Comparison of ENCODE assay signal across 29 cellular contexts in genomic region chr3:126454026-126454425, GRCh38. TPM values are rescaled to one million over a fixed set of nuclear protein-coding genes. Genes with fewer than 3 reads are reported as not detected.
"Had no signal": no experiment of that assay in that cellular context is flagged by ENCODE, and none has a peak within 500 bp of the region (broad histone marks: within the 10 kb centered on the region; RNA-seq: fewer than 3 reads in every experiment).

No MANE protein-coding gene starts in this region.

- H3K4me3 ChIP-seq: esophagus squamous epithelium, hepatocyte, prostate gland, spleen, testis, tibial nerve, upper lobe of right lung, vagina had no signal

- H3K9me3 ChIP-seq: esophagus squamous epithelium, prostate gland, spleen, testis, tibial nerve, upper lobe of right lung, vagina had no signal

- H3K9ac ChIP-seq: parathyroid adenoma had no signal

- H3K36me3 ChIP-seq: prostate gland had no signal

- ATAC-seq: effector memory CD8-positive, alpha-beta T cell; foreskin keratinocyte; left colon; natural killer cell; sciatic nerve; stimulated activated naive B cell treated with anti-CD40 and anti-IgM and Interleukin-4, amounts not matched to agents 10 μg/mL and 1 μg/mL and 100 μg/mL, for 72 hours; stimulated activated naive CD8-positive, alpha-beta T cell treated with anti-CD3 and anti-CD28 coated beads, Interleukin-15, amount 100 ng/mL, for 72 hours; upper lobe of right lung had no signal

- H3K36me3 Mint-ChIP-seq: natural killer cell had no signal

- H3K4me3 Mint-ChIP-seq: effector memory CD8-positive, alpha-beta T cell; natural killer cell; neural crest cell; stimulated activated naive B cell treated with anti-CD40 and anti-IgM and Interleukin-4, amounts not matched to agents 10 μg/mL and 1 μg/mL and 100 μg/mL, for 72 hours; stimulated activated naive CD8-positive, alpha-beta T cell treated with anti-CD3 and anti-CD28 coated beads, Interleukin-15, amount 100 ng/mL, for 72 hours had no signal

- H3K27ac Mint-ChIP-seq: natural killer cell; stimulated activated naive B cell treated with anti-CD40 and anti-IgM and Interleukin-4, amounts not matched to agents 10 μg/mL and 1 μg/mL and 100 μg/mL, for 72 hours had no signal

- DNase-seq: cortex of kidney; effector memory CD8-positive, alpha-beta T cell; esophagus squamous epithelium; foreskin keratinocyte; left colon; natural killer cell; stimulated activated CD4-positive, alpha-beta T cell treated with anti-CD3 and anti-CD28 coated beads, Interleukin-15, amount 100 ng/mL, for 24 hours; stimulated activated CD4-positive, alpha-beta T cell treated with anti-CD3 and anti-CD28 coated beads, Interleukin-1b, Interleukin-23, amount 100 ng/mL, for 48 hours; stimulated activated CD4-positive, alpha-beta T cell treated with anti-CD3 and anti-CD28 coated beads, Interleukin-4, amount 100 ng/mL, for 24 hours; stimulated activated naive B cell treated with anti-CD40 and anti-IgM and Interleukin-4, amounts not matched to agents 10 μg/mL and 1 μg/mL and 100 μg/mL, for 72 hours; stimulated activated naive CD8-positive, alpha-beta T cell treated with anti-CD3 and anti-CD28 coated beads, Interleukin-15, amount 100 ng/mL, for 72 hours; testis; upper lobe of right lung had no signal

- H3K27me3 Mint-ChIP-seq: effector memory CD8-positive, alpha-beta T cell; stimulated activated naive B cell treated with anti-CD40 and anti-IgM and Interleukin-4, amounts not matched to agents 10 μg/mL and 1 μg/mL and 100 μg/mL, for 72 hours; stimulated activated naive CD8-positive, alpha-beta T cell treated with anti-CD3 and anti-CD28 coated beads, Interleukin-15, amount 100 ng/mL, for 72 hours had no signal

- H3K27ac ChIP-seq: esophagus squamous epithelium, foreskin keratinocyte, hepatocyte, parathyroid adenoma, prostate gland, spleen, testis, tibial nerve, upper lobe of right lung, vagina had no signal

- H3K27me3 ChIP-seq: esophagus squamous epithelium, foreskin keratinocyte, hepatocyte, spleen, testis, tibial nerve, upper lobe of right lung, vagina had no signal

- H3K9me3 Mint-ChIP-seq: effector memory CD8-positive, alpha-beta T cell; natural killer cell; neural crest cell; stimulated activated naive B cell treated with anti-CD40 and anti-IgM and Interleukin-4, amounts not matched to agents 10 μg/mL and 1 μg/mL and 100 μg/mL, for 72 hours; stimulated activated naive CD8-positive, alpha-beta T cell treated with anti-CD3 and anti-CD28 coated beads, Interleukin-15, amount 100 ng/mL, for 72 hours had no signal

RNA-seq across cellular contexts. Expression of gene CFAP100, which starts 59.3 kb away (rescaled TPM):
- total RNA-seq: epithelial cell of proximal tubule, esophagus squamous epithelium, foreskin keratinocyte, hepatocyte, kidney epithelial cell, left colon, liver, myocyte, natural killer cell, omental fat pad, renal cortical epithelial cell, skeletal muscle tissue, spleen, subcutaneous adipose tissue, upper lobe of right lung, vagina had no signal
